Comparison of ENCODE assay signal across 8 cellular contexts in genomic region chr14:24806061-24806678, GRCh38.
A peak's percentile ranks its signal among the peaks of the same experiment; 100 is the strongest.
DNase-seq lines count a peak whose midpoint lies in the region; ATAC-seq and TF ChIP-seq lines count a peak whose summit lies in the region.

No MANE protein-coding gene starts in this region.

- H3K27ac ChIP-seq in Karpas-422 (ENCODE audit: low read length) (no peak overlapping the region), SU-DHL-6 (ENCODE audit: low read depth, low read length) (no peak overlapping the region)

- peak; percentile 37 for DNase-seq in AG20443 (ENCODE audit: low spot score)
- peak; percentile 90 for DNase-seq in Karpas-422
- DNase-seq in effector memory CD8-positive, alpha-beta T cell: peak in 2 of 3 experiments; percentile 12 to 24
- DNase-seq in medulla oblongata (ENCODE audit: extremely low spot score): peak; percentile 70
- DNase-seq in superior temporal gyrus (ENCODE audit: extremely low spot score): peak; percentile 80
- DNase-seq in T-helper 9 cell: no peak

- no peak overlapping the region for H3K27ac Mint-ChIP-seq in effector memory CD8-positive, alpha-beta T cell

- H3K9me3 ChIP-seq in Karpas-422 (ENCODE audit: low read length) (no peaks in the 10 kb centered on the region), SU-DHL-6 (ENCODE audit: insufficient read depth, low read length) (no peaks in the 10 kb centered on the region)

- H3K36me3 Mint-ChIP-seq in effector memory CD8-positive, alpha-beta T cell (ENCODE audit: insufficient read depth): no peaks in the 10 kb centered on the region

- no peaks in the 10 kb centered on the region for H3K4me1 ChIP-seq in Karpas-422 (ENCODE audit: low read length)

- H3K4me2 ChIP-seq in Karpas-422 (ENCODE audit: low read depth, low read length, poor library complexity, severe bottlenecking): no peak overlapping the region
- no peak overlapping the region for H3K4me2 ChIP-seq in SU-DHL-6 (ENCODE audit: low read depth, low read length, poor library complexity, severe bottlenecking)

- peaks cover 29 to 42% of the 10 kb centered on the region in 2 donors for H3K27me3 Mint-ChIP-seq in effector memory CD8-positive, alpha-beta T cell

- no peak overlapping the region for H3K4me3 Mint-ChIP-seq in effector memory CD8-positive, alpha-beta T cell

- H3K4me1 Mint-ChIP-seq in effector memory CD8-positive, alpha-beta T cell (ENCODE audit: low read depth in 2 of 2): no peaks in the 10 kb centered on the region

- H3K9ac ChIP-seq in Karpas-422 (ENCODE audit: low read length): no peak overlapping the region
- H3K9ac ChIP-seq in SU-DHL-6 (ENCODE audit: low read length): no peak overlapping the region

- H3K27me3 ChIP-seq in Karpas-422 (ENCODE audit: low read length) (no peaks in the 10 kb centered on the region), SU-DHL-6 (ENCODE audit: low read length) (no peaks in the 10 kb centered on the region)

- H2AFZ ChIP-seq in Karpas-422 (ENCODE audit: low read length): no peak overlapping the region
- H2AFZ ChIP-seq in SU-DHL-6 (ENCODE audit: low read depth, low read length, severe bottlenecking): no peak overlapping the region

- ATAC-seq in GM18508 (IDR thresholded peaks at IDR 0.05; ENCODE audit: insufficient read depth, unreplicated experiment): peak; percentile 53
- no peak for ATAC-seq in effector memory CD8-positive, alpha-beta T cell (replicated peaks)

- H3K79me2 ChIP-seq in Karpas-422 (ENCODE audit: low read length) (no peaks in the 10 kb centered on the region), SU-DHL-6 (ENCODE audit: insufficient read depth, low read length) (no peaks in the 10 kb centered on the region)

- H3F3A ChIP-seq in SU-DHL-6 (ENCODE audit: insufficient read depth): no peaks in the 10 kb centered on the region

- H3K4me3 ChIP-seq in Karpas-422 (ENCODE audit: low read length) (no peak overlapping the region), SU-DHL-6 (ENCODE audit: insufficient read depth, low read length, poor library complexity, severe bottlenecking) (no peak overlapping the region)

- peak; percentile 70 for TF ChIP-seq CTCF in SU-DHL-6 (IDR thresholded peaks at IDR 0.05; ENCODE audit: insufficient read depth, low read length, poor library complexity, severe bottlenecking)

- H3K9me2 ChIP-seq in Karpas-422 (replicated peaks; ENCODE audit: insufficient read depth, low read length): no peaks in the 10 kb centered on the region
- no peaks in the 10 kb centered on the region for H3K9me2 ChIP-seq in SU-DHL-6 (replicated peaks; ENCODE audit: insufficient read depth, low read length)

- H4K20me1 ChIP-seq in Karpas-422 (ENCODE audit: insufficient read depth, low read depth, low read length) (no peaks in the 10 kb centered on the region), SU-DHL-6 (ENCODE audit: low read depth, low read length) (no peaks in the 10 kb centered on the region)

- no peaks in the 10 kb centered on the region for H3K9me3 Mint-ChIP-seq in effector memory CD8-positive, alpha-beta T cell

- no peaks in the 10 kb centered on the region for H3K36me3 ChIP-seq in Karpas-422 (ENCODE audit: insufficient read depth, low read length)
- H3K36me3 ChIP-seq in SU-DHL-6 (ENCODE audit: low read length): no peaks in the 10 kb centered on the region
